8 cellular contexts compared by ENCODE assay signal in the genomic region with DNA sequence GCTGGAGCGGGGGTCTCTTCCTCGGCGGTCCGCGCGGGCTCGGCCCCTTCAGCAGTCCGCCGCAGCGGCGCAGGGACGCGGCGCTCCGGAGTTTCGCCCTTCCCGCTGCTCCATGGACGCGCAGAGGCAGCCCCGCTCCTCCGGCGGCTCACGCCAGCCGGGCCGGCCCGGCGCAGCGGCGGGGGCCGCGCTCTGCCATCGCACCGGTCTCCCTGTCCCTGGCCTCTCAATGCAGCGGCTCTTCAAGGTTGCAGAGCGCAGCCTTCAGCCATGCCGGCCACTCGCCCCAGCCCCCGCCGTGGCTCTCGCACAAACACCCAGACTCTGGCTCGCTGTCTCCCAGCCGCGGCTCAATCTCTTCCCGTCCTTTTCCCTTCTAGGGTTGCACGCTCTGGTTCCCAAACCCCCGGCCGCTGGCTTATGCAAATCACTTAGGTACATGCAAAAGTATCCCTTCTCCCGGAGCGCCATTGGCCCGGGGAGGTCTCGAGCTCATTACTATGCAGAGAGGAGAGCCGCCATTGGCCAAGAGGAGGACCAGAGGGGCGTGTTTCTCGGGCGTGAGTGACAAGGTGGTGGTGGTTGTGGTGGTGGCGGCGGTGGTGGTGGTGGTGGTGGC. TPM values are rescaled to one million over a fixed set of nuclear protein-coding genes. Genes with fewer than 3 reads are reported as not detected.
A peak's percentile ranks its signal among the peaks of the same experiment; 100 is the strongest.
DNase-seq lines count a peak whose midpoint lies in the region; ATAC-seq and TF ChIP-seq lines count a peak whose summit lies in the region.

TSS of gene LGR4 (minus strand) at position 393 of the 619 bp plus-strand sequence. CDS start 488 bp downstream, outside the sequence.

- H3K14ac ChIP-seq in trophoblast cell (ENCODE audit: low read length) = peak within 1 kb of the TSS; percentile 55

- H3K36me3 Mint-ChIP-seq in T-cell = no peaks in the 10 kb centered on the region

- peaks cover 0 to 10% (median 0%) of the 10 kb centered on the region in 7 donors for H3K27me3 ChIP-seq in heart right ventricle
- H3K27me3 ChIP-seq in trophoblast cell (ENCODE audit: insufficient read depth, low read length) = no peaks in the 10 kb centered on the region
- no peaks in the 10 kb centered on the region for H3K27me3 ChIP-seq in transverse colon

- POLR2A ChIA-PET in T-cell (lab: Charles Lee) = interaction anchor here in 1 of 2 donors (0.6 to 0.7 kb wide), 2 partner anchors 98 to 106 kb away, joined by 10 to 14 read pairs; no protein-coding TSS in a partner anchor

- H4K8ac ChIP-seq in trophoblast cell (ENCODE audit: low read depth, low read length) = peak within 1 kb of the TSS; percentile 26

- CTCF ChIA-PET in T-cell (lab: Charles Lee) = interaction anchor here (0.8 to 2.6 kb wide), 6 partner anchors 9 to 29 kb away, joined by 4 to 15 read pairs (median 8); no protein-coding TSS in a partner anchor

- H3K4ac ChIP-seq in trophoblast cell (ENCODE audit: low read depth, low read length) = peak within 1 kb of the TSS; percentile 41

- peak within 1 kb of the TSS; percentile 64 for H3K18ac ChIP-seq in trophoblast cell (ENCODE audit: low read length)

- TF ChIP-seq CTCF in heart right ventricle (IDR thresholded peaks at IDR 0.05) = no peak
- TF ChIP-seq CTCF in transverse colon (IDR thresholded peaks at IDR 0.05) = no peak

- H3K4me1 ChIP-seq in heart right ventricle (peaks cover 0 to 46% (median 19%) of the 10 kb centered on the region in 9 donors), trophoblast cell (ENCODE audit: control insufficient read depth in 1 of 2, insufficient read depth in 2 of 2, low read length in 2 of 2) (peaks cover 7 to 10% of the 10 kb centered on the region in 2 experiments), transverse colon (peaks cover 0 to 29% (median 15%) of the 10 kb centered on the region in 4 donors)

- H3K23ac ChIP-seq in trophoblast cell (ENCODE audit: low read length) = no peak within 1 kb of the TSS

- peak within 1 kb of the TSS; percentile 58 for H4K91ac ChIP-seq in trophoblast cell (ENCODE audit: low read depth, low read length)

- peak within 1 kb of the TSS; percentile 94 for H3K4me2 ChIP-seq in trophoblast cell (ENCODE audit: low read length)

- peaks cover 7% of the 10 kb centered on the region for H3K79me1 ChIP-seq in trophoblast cell (ENCODE audit: low read length)

- in situ Hi-C loops in transverse colon (cut with MboI; ENCODE audit: low pct_ligation_motif_present in 1 of 4, low pct_unique_long_range_greater_than_20kb in 1 of 4, low sequenced_read_pairs in 3 of 4) = loop anchor here in 2 of 4 donors (10.0 to 25.0 kb wide), 2 partner anchors 88 to 110 kb away; partner anchors contain the start of gene CCDC34 (in 1 of the 2)

- no peak within 1 kb of the TSS for H2AK5ac ChIP-seq in trophoblast cell (ENCODE audit: low read length)

- H3K9me3 ChIP-seq in heart right ventricle (no peaks in the 10 kb centered on the region), trophoblast cell (ENCODE audit: insufficient read depth, low read depth, low read length) (no peaks in the 10 kb centered on the region), transverse colon (no peaks in the 10 kb centered on the region)

- peak within 1 kb of the TSS; percentile 86 to 96 (median 94) for H3K4me3 Mint-ChIP-seq in T-cell

- TF ChIP-seq EP300 in transverse colon (IDR thresholded peaks at IDR 0.05; ENCODE audit: low read depth) = no peak

- H2AFZ ChIP-seq in trophoblast cell (ENCODE audit: insufficient read depth, low read length, poor library complexity) = peak within 1 kb of the TSS; percentile 42

- H3K4me3 ChIP-seq in heart right ventricle = peak within 1 kb of the TSS; percentile 64 to 97 (median 82)
- H3K4me3 ChIP-seq in trophoblast cell (ENCODE audit: low read depth, low read length) = peak within 1 kb of the TSS; percentile 96
- H3K4me3 ChIP-seq in transverse colon = peak within 1 kb of the TSS; percentile 51 to 93 (median 83)

- peak within 1 kb of the TSS; percentile 88 for H2BK5ac ChIP-seq in trophoblast cell (ENCODE audit: low read depth, low read length, poor library complexity)

- peaks cover 15% of the 10 kb centered on the region in 2 donors for H3K27me3 Mint-ChIP-seq in T-cell

- DNase-seq in GM04504 (ENCODE audit: low read depth) (peak; percentile 74), NCI-H1417 treated with DMSO at 0.1 percent for 48 hours (lab: John Stamatoyannopoulos, UW) (peak; percentile 53), T-cell (peak; percentile 45 to 79 (median 67)), amniotic epithelial cell (ENCODE audit: low read depth) (peak; percentile 95), heart right ventricle (peak; percentile 89 to 94), trophoblast cell (peak; percentile 95 to 98), transverse colon (peak; percentile 95)

- no peak within 1 kb of the TSS for H2BK12ac ChIP-seq in trophoblast cell (ENCODE audit: low read length)

- peaks cover 17 to 23% (median 18%) of the 10 kb centered on the region in 3 donors for H3K4me1 Mint-ChIP-seq in T-cell

- intact Hi-C loops in heart right ventricle (cut with DNase I) = loop anchor here in 5 of 10 donors (10.0 kb wide), 2 partner anchors 88 to 108 kb away; partner anchors contain the start of gene CCDC34 (in 4 of the 5)
- intact Hi-C loops in transverse colon (cut with DNase I; ENCODE audit: low total_unique reads) = no loop called here

- H3K27ac ChIP-seq in heart right ventricle (peak within 1 kb of the TSS; percentile 82 to 97 (median 90)), trophoblast cell (ENCODE audit: low read depth, low read length) (peak within 1 kb of the TSS; percentile 70), transverse colon (peak within 1 kb of the TSS; percentile 92 to 97 (median 94))

- peak; percentile 89 for ATAC-seq in HG02642 (IDR thresholded peaks at IDR 0.05; ENCODE audit: poor library complexity, unreplicated experiment)
- ATAC-seq in T-cell (replicated peaks in 1 of 4) = peak; percentile 85 to 93 (median 86)
- ATAC-seq in heart right ventricle = peak; percentile 95 to 98 (median 96)

- no peaks in the 10 kb centered on the region for H3K9me3 Mint-ChIP-seq in T-cell

- peaks cover 9% of the 10 kb centered on the region for H3K79me2 ChIP-seq in trophoblast cell (ENCODE audit: control insufficient read depth, insufficient read depth, low read length, poor library complexity)

- TF ChIP-seq POLR2A in transverse colon (IDR thresholded peaks at IDR 0.05) = peak; percentile 91

- H4K12ac ChIP-seq in trophoblast cell (ENCODE audit: low read depth, low read length) = no peak within 1 kb of the TSS

- H3K27ac Mint-ChIP-seq in T-cell = peak within 1 kb of the TSS in 1 of 2 donors; percentile 50

- H3K9ac ChIP-seq in trophoblast cell (ENCODE audit: low read length) = peak within 1 kb of the TSS; percentile 94

- H3K36me3 ChIP-seq in heart right ventricle (no peaks in the 10 kb centered on the region), trophoblast cell (ENCODE audit: control insufficient read depth in 1 of 2, insufficient read depth in 2 of 2, low read length in 2 of 2) (no peaks in the 10 kb centered on the region), transverse colon (no peaks in the 10 kb centered on the region)

- peak within 1 kb of the TSS; percentile 15 for H2BK120ac ChIP-seq in trophoblast cell (ENCODE audit: insufficient read depth, low read length, poor library complexity)

- 0% methylated on average over 54 to 57 of the region's 57 CpGs for WGBS in heart right ventricle, 2 donors
- WGBS in trophoblast cell (ENCODE audit: extremely low coverage, insufficient coverage, insufficient read length) = no CpG with 5 or more reads among the region's 57 CpGs
- WGBS in transverse colon (ENCODE audit: low coverage in 1 of 2), 2 donors = 0% methylated on average over 46 of the region's 57 CpGs; no CpG with 5 or more reads in 1 of the 2 donors

RNA-seq across cellular contexts. Expression of gene LGR4, which starts in this region (rescaled TPM):
- total RNA-seq in T-cell = 1 to 10 TPM in 4 of 5 donors, under 1 TPM in 1; 0.68 to 2.4 (median 1.2) TPM
- 10 to 100 TPM; 13.6 to 41.0 (median 23.3) TPM for total RNA-seq in heart right ventricle
- 10 to 100 TPM in 1 of 2 donors, 1 to 10 TPM in 1; 6.0 to 16.8 TPM for polyA plus RNA-seq in heart right ventricle
- polyA plus RNA-seq in trophoblast cell (2013) = 56.6 and 59.1 TPM in 2 replicates
- total RNA-seq in transverse colon = 100 to 1,000 TPM in 3 of 4 donors, 10 to 100 TPM in 1; 28.7 to 165 (median 120) TPM

Comparison
In these comparisons a context has a peak if more than half of its experiments do, and no peak if none do; other contexts are left out.
1. Peak in every context shown above with its lines: DNase-seq, ATAC-seq, H3K4me3 ChIP-seq and H3K27ac ChIP-seq.
2. RNA of gene LGR4 (total RNA-seq): 28.7 to 165 TPM in transverse colon and 13.6 to 41.0 TPM in heart right ventricle; 0.68 to 2.4 TPM in T-cell; every median in the first group is over 4 times any median in the second.